Comparison of ENCODE assay signal across 8 cellular contexts in genomic region chrX:45322382-45322781, GRCh38.
DNase-seq lines count a peak whose midpoint lies in the region; ATAC-seq lines count a peak whose summit lies in the region.

No MANE protein-coding gene starts in this region.

- H3K9me3 ChIP-seq in right cardiac atrium (ENCODE audit: control insufficient read depth, low read length) (no peaks in the 10 kb centered on the region), skeletal muscle satellite cell (replicated peaks; ENCODE audit: low read length) (no peaks in the 10 kb centered on the region)
- no peaks in the 10 kb centered on the region for H3K9me3 ChIP-seq in effector memory CD4-positive, alpha-beta T cell (ENCODE audit: control insufficient read depth, low read length)

- POLR2A ChIA-PET in activated CD4-positive, alpha-beta T cell treated with anti-CD3 and anti-CD28 coated beads, Interleukin-2, amount 10 ng/mL, durations not matched to agents 7 days and 5 days (lab: Charles Lee), result no interaction called here

- H3K4me1 Mint-ChIP-seq in activated CD4-positive, alpha-beta T cell treated with anti-CD3 and anti-CD28 coated beads, Interleukin-2, amount 10 ng/mL, durations not matched to agents 7 days and 5 days, result no peaks in the 10 kb centered on the region

- H3K27me3 ChIP-seq in right cardiac atrium (ENCODE audit: control insufficient read depth, insufficient read depth), result no peaks in the 10 kb centered on the region
- H3K27me3 ChIP-seq in skeletal muscle satellite cell (ENCODE audit: control insufficient read depth, insufficient read depth, low read length), result no peaks in the 10 kb centered on the region
- H3K27me3 ChIP-seq in effector memory CD4-positive, alpha-beta T cell (replicated peaks; ENCODE audit: control insufficient read depth, insufficient read depth, low read length, poor library complexity, severe bottlenecking), result no peaks in the 10 kb centered on the region

- DNase-seq in AG20443 (ENCODE audit: low spot score), result peak; percentile 59
- peak; percentile 39 for DNase-seq in HPDE6-E6E7 (ENCODE audit: extremely low spot score)
- peak; percentile 5 for DNase-seq in activated CD4-positive, alpha-beta T cell treated with anti-CD3 and anti-CD28 coated beads, Interleukin-2, amount 10 ng/mL, durations not matched to agents 7 days and 5 days
- DNase-seq in right cardiac atrium, result peak in 2 of 3 donors; percentile 14 to 28
- no peak for DNase-seq in effector memory CD4-positive, alpha-beta T cell

- H3K4me2 ChIP-seq in skeletal muscle satellite cell (ENCODE audit: low read length), result no peak overlapping the region

- H3K36me3 Mint-ChIP-seq in activated CD4-positive, alpha-beta T cell treated with anti-CD3 and anti-CD28 coated beads, Interleukin-2, amount 10 ng/mL, durations not matched to agents 7 days and 5 days (ENCODE audit: low read depth), result no peaks in the 10 kb centered on the region

- peaks cover 5% of the 10 kb centered on the region for H3K27me3 Mint-ChIP-seq in activated CD4-positive, alpha-beta T cell treated with anti-CD3 and anti-CD28 coated beads, Interleukin-2, amount 10 ng/mL, durations not matched to agents 7 days and 5 days

- H3K4me1 ChIP-seq in right cardiac atrium (ENCODE audit: control insufficient read depth, insufficient read depth, low read length) (no peaks in the 10 kb centered on the region), skeletal muscle satellite cell (ENCODE audit: control insufficient read depth, insufficient read depth, low read length) (peaks cover 18% of the 10 kb centered on the region)
- H3K4me1 ChIP-seq in effector memory CD4-positive, alpha-beta T cell (ENCODE audit: control insufficient read depth, insufficient read depth, low read length, poor library complexity, severe bottlenecking), result no peaks in the 10 kb centered on the region

- no peak overlapping the region for H3K27ac Mint-ChIP-seq in activated CD4-positive, alpha-beta T cell treated with anti-CD3 and anti-CD28 coated beads, Interleukin-2, amount 10 ng/mL, durations not matched to agents 7 days and 5 days

- peak overlapping the region; percentile 71 for H3K9ac ChIP-seq in skeletal muscle satellite cell (ENCODE audit: low read depth, low read length)

- intact Hi-C loops in right cardiac atrium (cut with DNase I), result loop anchor here in 2 of 4 donors (10.0 kb wide), 2 partner anchors 522 to 1082 kb away; no protein-coding TSS in a partner anchor

- no peaks in the 10 kb centered on the region for H3K9me3 Mint-ChIP-seq in activated CD4-positive, alpha-beta T cell treated with anti-CD3 and anti-CD28 coated beads, Interleukin-2, amount 10 ng/mL, durations not matched to agents 7 days and 5 days

- H3K36me3 ChIP-seq in skeletal muscle satellite cell (ENCODE audit: insufficient read depth, low read length), result no peaks in the 10 kb centered on the region
- no peaks in the 10 kb centered on the region for H3K36me3 ChIP-seq in effector memory CD4-positive, alpha-beta T cell (ENCODE audit: control insufficient read depth, insufficient read depth, low read length)

- H3K27ac ChIP-seq in right cardiac atrium (ENCODE audit: low read length), result no peak overlapping the region
- H3K27ac ChIP-seq in effector memory CD4-positive, alpha-beta T cell (ENCODE audit: insufficient read depth, low read length, poor library complexity, severe bottlenecking), result no peak overlapping the region

- no peak overlapping the region for H3K4me3 Mint-ChIP-seq in activated CD4-positive, alpha-beta T cell treated with anti-CD3 and anti-CD28 coated beads, Interleukin-2, amount 10 ng/mL, durations not matched to agents 7 days and 5 days

- ATAC-seq in right cardiac atrium (no peak), GM18868 (IDR thresholded peaks at IDR 0.05; ENCODE audit: unreplicated experiment) (no peak), GM21360 (IDR thresholded peaks at IDR 0.05; ENCODE audit: unreplicated experiment) (no peak)

- H3K4me3 ChIP-seq in right cardiac atrium (ENCODE audit: low read length), result no peak overlapping the region
- no peak overlapping the region for H3K4me3 ChIP-seq in skeletal muscle satellite cell (ENCODE audit: low read length)
- H3K4me3 ChIP-seq in effector memory CD4-positive, alpha-beta T cell (ENCODE audit: insufficient read depth, low read depth, low read length, poor library complexity, severe bottlenecking), result no peak overlapping the region

- 24% methylated on average over 2 of the region's 2 CpGs for WGBS in right cardiac atrium

- CTCF ChIA-PET in activated CD4-positive, alpha-beta T cell treated with anti-CD3 and anti-CD28 coated beads, Interleukin-2, amount 10 ng/mL, durations not matched to agents 7 days and 5 days (lab: Charles Lee), result interaction anchor here (1.5 kb wide), 1 partner anchor 1054 kb away, joined by 3 read pairs; no protein-coding TSS in a partner anchor

Comparison
In these comparisons a context has a peak if more than half of its experiments do, and no peak if none do; other contexts are left out.
1. DNase-seq: peak in AG20443 (single experiment), HPDE6-E6E7 (single experiment), activated CD4-positive, alpha-beta T cell treated with anti-CD3 and anti-CD28 coated beads, Interleukin-2, amount 10 ng/mL, durations not matched to agents 7 days and 5 days (single experiment) and right cardiac atrium (2 of 3); none in effector memory CD4-positive, alpha-beta T cell (0 of 3).